8 cellular contexts compared by ENCODE assay signal in the genomic region with DNA sequence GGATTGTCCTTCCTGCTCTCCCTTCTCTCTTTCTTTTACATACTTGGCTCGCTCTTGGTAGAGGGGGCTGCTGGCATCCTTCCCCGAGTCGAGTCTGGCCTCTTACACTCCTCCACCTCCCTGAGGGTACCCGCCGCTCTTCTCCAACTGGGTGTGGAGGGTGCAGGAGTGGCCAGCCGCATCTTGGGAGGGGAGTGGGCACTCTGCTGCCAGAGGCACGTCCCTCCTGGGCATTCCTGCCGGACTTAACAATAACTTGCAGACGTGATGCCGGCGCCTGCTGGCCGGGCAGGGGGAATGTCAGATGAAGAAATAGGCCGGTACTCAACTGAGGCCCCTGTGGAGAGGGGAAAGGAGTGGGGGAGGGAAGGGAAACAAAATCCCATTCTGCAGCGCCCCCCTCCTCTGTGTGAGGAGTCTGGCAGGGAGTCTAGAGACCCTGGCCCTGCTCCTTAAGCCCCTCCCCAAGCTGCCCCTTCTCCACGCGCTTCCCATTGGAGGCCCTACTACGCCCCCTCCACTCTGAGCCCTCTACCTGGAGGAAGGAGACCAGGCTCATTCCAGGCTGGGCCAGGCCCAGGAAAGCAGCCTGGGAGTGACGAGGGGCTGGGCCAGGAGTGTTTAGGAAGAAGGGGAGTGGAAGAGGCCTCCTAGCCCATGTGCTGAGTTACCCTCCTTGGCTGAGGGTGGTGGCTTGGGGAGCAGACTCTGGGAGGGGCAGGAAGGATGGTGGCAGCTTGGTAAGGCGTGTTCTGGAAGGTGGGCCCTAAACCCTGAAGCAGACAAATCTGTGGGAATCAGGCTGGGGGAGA. TPM values are rescaled to one million over a fixed set of nuclear protein-coding genes. Genes with fewer than 3 reads are reported as not detected.
A peak's percentile ranks its signal among the peaks of the same experiment; 100 is the strongest.
DNase-seq lines count a peak whose midpoint lies in the region; ATAC-seq and TF ChIP-seq lines count a peak whose summit lies in the region.

No MANE protein-coding gene starts in this region.

- WGBS in esophagus squamous epithelium, 2 donors, result 0 to 3% methylated on average over 7 to 15 of the region's 19 CpGs

- no peaks in the 10 kb centered on the region for H3K27me3 Mint-ChIP-seq in natural killer cell (ENCODE audit: low read depth in 2 of 2)

- H3K27me3 ChIP-seq in esophagus squamous epithelium, result no peaks in the 10 kb centered on the region

- H3K36me3 Mint-ChIP-seq in natural killer cell, result no peaks in the 10 kb centered on the region

- intact Hi-C loops in esophagus squamous epithelium (cut with DNase I) (loop anchor here (10.0 kb wide), 2 partner anchors 124 to 166 kb away; a partner anchor contains a TSS), natural killer cell (cut with micrococcal nuclease) (loop anchor here (5.0 kb wide), 1 partner anchor 341 kb away; no protein-coding TSS in a partner anchor)

- H3K27ac ChIP-seq in esophagus squamous epithelium, result peak overlapping the region; percentile 87 to 96 (median 90)

- peak overlapping the region; percentile 36 for H3K4me3 ChIP-seq in GM12875 (ENCODE audit: low read depth, low read length)
- H3K4me3 ChIP-seq in esophagus squamous epithelium, result peak overlapping the region; percentile 49 to 77 (median 68)

- no peaks in the 10 kb centered on the region for H3K36me3 ChIP-seq in esophagus squamous epithelium

- H3K9me3 ChIP-seq in esophagus squamous epithelium, result no peaks in the 10 kb centered on the region

- TF ChIP-seq POLR2A in esophagus squamous epithelium (IDR thresholded peaks at IDR 0.05), result peak in 2 of 4 donors; percentile 41 to 59

- H3K9me3 Mint-ChIP-seq in natural killer cell, result no peaks in the 10 kb centered on the region

- peaks cover 47 to 89% (median 52%) of the 10 kb centered on the region in 3 donors for H3K4me1 ChIP-seq in esophagus squamous epithelium

- peak; percentile 65 for DNase-seq in A172 (ENCODE audit: low spot score)
- peak; percentile 41 for DNase-seq in UCSD-AML1 (lab: John Stamatoyannopoulos, UW; ENCODE audit: unreplicated experiment)
- no peak for DNase-seq in esophagus squamous epithelium (lab: John Stamatoyannopoulos, UW)
- DNase-seq in natural killer cell, result no peak
- DNase-seq in activated gamma-delta T cell treated with Interleukin-2 at 50 U/mL for 16 hours, result no peak
- DNase-seq in NCI-H1436 (lab: John Stamatoyannopoulos, UW), result no peak
- DNase-seq in DMS53 treated with DMSO at 0.1 percent for 48 hours (lab: John Stamatoyannopoulos, UW; ENCODE audit: unreplicated experiment), result no peak

- peak overlapping the region; percentile 85 to 95 for H3K27ac Mint-ChIP-seq in natural killer cell

- H3K4me1 Mint-ChIP-seq in natural killer cell, result peaks cover 69 to 79% of the 10 kb centered on the region in 2 donors

- ATAC-seq in natural killer cell, result no peak

- TF ChIP-seq CTCF in GM12875 (IDR thresholded peaks at IDR 0.05; ENCODE audit: borderline replicate concordance, insufficient read depth, low read depth, low read length) (no peak), esophagus squamous epithelium (IDR thresholded peaks at IDR 0.05) (peak in 2 of 6 experiments; percentile 4 to 23), natural killer cell (IDR thresholded peaks at IDR 0.05) (no peak)

- H3K4me3 Mint-ChIP-seq in natural killer cell, result peak overlapping the region; percentile 98

RNA-seq across cellular contexts. Expression of a gene that starts 1.8 kb away (rescaled TPM):
- 41.9 and 44.6 TPM in 2 replicates for total RNA-seq in A172 (2014; rRNA removed; shearing (Covaris generic))
- total RNA-seq in esophagus squamous epithelium (10 to 100 TPM; 23.7 to 58.9 (median 39.2) TPM), natural killer cell (100 to 1,000 TPM; 175 to 235 (median 196) TPM)

Comparison
In these comparisons a context has a peak if more than half of its experiments do, and no peak if none do; other contexts are left out.
1. DNase-seq: peak in A172 (single experiment) and UCSD-AML1 (single experiment); none in esophagus squamous epithelium (single experiment), natural killer cell (single experiment), activated gamma-delta T cell treated with Interleukin-2 at 50 U/mL for 16 hours (single experiment), NCI-H1436 (single experiment) and DMS53 treated with DMSO at 0.1 percent for 48 hours (single experiment).